ENCODE assay signal across 2 cellular contexts in the genomic region with DNA sequence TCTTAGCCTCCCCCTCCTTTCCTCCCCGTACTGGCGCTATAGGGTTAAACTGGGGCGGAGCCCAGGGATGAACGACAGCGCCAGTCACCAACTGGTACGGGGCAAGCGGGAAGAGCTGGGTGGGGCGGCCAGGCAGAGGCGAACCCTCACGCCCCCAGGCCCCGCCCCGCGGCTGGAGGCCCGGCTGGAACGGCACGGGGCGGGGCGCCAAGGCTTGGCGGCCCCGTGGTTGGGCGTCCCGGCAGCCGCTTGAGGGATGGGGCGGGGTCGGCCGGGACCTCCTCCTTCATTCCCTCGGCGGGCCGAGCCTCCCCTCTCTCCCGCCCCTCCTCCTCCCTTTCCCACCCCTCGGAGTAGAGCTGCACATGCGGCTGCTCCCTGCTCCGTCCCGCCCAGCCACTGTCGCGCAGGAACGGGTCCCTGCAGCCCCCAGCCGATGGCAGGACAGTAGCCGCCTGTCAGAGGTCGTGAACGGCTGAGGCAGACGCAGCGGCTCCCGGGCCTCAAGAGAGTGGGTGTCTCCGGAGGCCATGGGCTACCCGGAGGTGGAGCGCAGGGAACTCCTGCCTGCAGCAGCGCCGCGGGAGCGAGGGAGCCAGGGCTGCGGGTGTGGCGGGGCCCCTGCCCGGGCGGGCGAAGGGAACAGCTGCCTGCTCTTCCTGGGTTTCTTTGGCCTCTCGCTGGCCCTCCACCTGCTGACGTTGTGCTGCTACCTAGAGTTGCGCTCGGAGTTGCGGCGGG.
A peak's percentile ranks its signal among the peaks of the same experiment; 100 is the strongest.
TF ChIP-seq lines count a peak whose summit lies in the region.

Gene EDA (plus strand): TSS at position 335 of the 741 bp plus-strand sequence.

TF ChIP-seq in HCT116, 20 proteins besides CTCF, POLR2A, EP300 and RAD21:
- TF ChIP-seq, protein P1, sequence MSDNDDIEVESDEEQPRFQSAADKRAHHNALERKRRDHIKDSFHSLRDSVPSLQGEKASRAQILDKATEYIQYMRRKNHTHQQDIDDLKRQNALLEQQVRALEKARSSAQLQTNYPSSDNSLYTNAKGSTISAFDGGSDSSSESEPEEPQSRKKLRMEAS (IDR thresholded peaks at IDR 0.05) = no peak
- no peak for TF ChIP-seq CBX3 (IDR thresholded peaks at IDR 0.05; ENCODE audit: low read depth)
- TF ChIP-seq ELF1 (IDR thresholded peaks at IDR 0.05; ENCODE audit: borderline replicate concordance, low read depth) = no peak
- peak; percentile 88 for TF ChIP-seq SP1 (IDR thresholded peaks at IDR 0.05; ENCODE audit: low read depth)
- no peak for TF ChIP-seq EZH2phosphoT487 (IDR thresholded peaks at IDR 0.05; ENCODE audit: borderline replicate concordance)
- TF ChIP-seq CEBPB (IDR thresholded peaks at IDR 0.05; ENCODE audit: low read depth) = no peak

TF ChIP-seq in HepG2, 621 proteins besides CTCF, POLR2A, EP300 and RAD21 (continues in another document):
- TF ChIP-seq NRL (CRISPR knock-in tag; IDR thresholded peaks at IDR 0.05; ENCODE audit: borderline replicate concordance) (no peak), ZNF576 (CRISPR knock-in tag; IDR thresholded peaks at IDR 0.05) (no peak), HMG20A (CRISPR knock-in tag; IDR thresholded peaks at IDR 0.05; ENCODE audit: borderline replicate concordance) (no peak), ZNF431 (CRISPR knock-in tag; IDR thresholded peaks at IDR 0.05; ENCODE audit: borderline replicate concordance, low read depth) (no peak), EHMT2 (IDR thresholded peaks at IDR 0.05; ENCODE audit: borderline replicate concordance, low read depth, low read length) (no peak), TFE3 (CRISPR knock-in tag; IDR thresholded peaks at IDR 0.05) (no peak), FOXO1 (CRISPR knock-in tag; IDR thresholded peaks at IDR 0.05) (no peak), ARNT (IDR thresholded peaks at IDR 0.05) (no peak), ZBTB21 (CRISPR knock-in tag; IDR thresholded peaks at IDR 0.05) (no peak), NR2F2 (IDR thresholded peaks at IDR 0.05; ENCODE audit: borderline replicate concordance, low read depth) (no peak), PHF20 (CRISPR knock-in tag; IDR thresholded peaks at IDR 0.05) (no peak), MYC (CRISPR knock-in tag; IDR thresholded peaks at IDR 0.05; ENCODE audit: borderline replicate concordance) (peak; percentile 49; the same call in 1 of the 2 replicates), ZNF552 (CRISPR knock-in tag; IDR thresholded peaks at IDR 0.05; ENCODE audit: borderline replicate concordance) (no peak), ZSCAN31 (CRISPR knock-in tag; IDR thresholded peaks at IDR 0.05; ENCODE audit: low read depth) (no peak), PHB2 (IDR thresholded peaks at IDR 0.05; ENCODE audit: partially characterized antibody) (no peak), TBX2 (CRISPR knock-in tag; IDR thresholded peaks at IDR 0.05; ENCODE audit: borderline replicate concordance) (no peak), MIXL1 (CRISPR knock-in tag; IDR thresholded peaks at IDR 0.05) (no peak), BORCS8-MEF2B (CRISPR knock-in tag; IDR thresholded peaks at IDR 0.05) (no peak), SAP130 (CRISPR knock-in tag; IDR thresholded peaks at IDR 0.05; ENCODE audit: low read depth) (0 out of 2 replicates have a peak, but pooled peaks have one; percentile 61), GATAD2A (CRISPR knock-in tag; IDR thresholded peaks at IDR 0.05) (no peak), E2F1 (CRISPR knock-in tag; IDR thresholded peaks at IDR 0.05) (no peak), SP1 (IDR thresholded peaks at IDR 0.05) (no peak), SP1 (CRISPR knock-in tag; IDR thresholded peaks at IDR 0.05) (peak; percentile 93), KLF16 (CRISPR knock-in tag; IDR thresholded peaks at IDR 0.05) (peak in 1 of 2 experiments; percentile 18; a peak in 1 of 4 replicates), SOX13 (IDR thresholded peaks at IDR 0.05) (no peak), SOX13 (CRISPR knock-in tag; conservative IDR thresholded peaks at IDR 0.05 in 1 of 2, IDR thresholded peaks at IDR 0.05 in 1 of 2) (no peak), CENPT (CRISPR knock-in tag; IDR thresholded peaks at IDR 0.05; ENCODE audit: low read depth) (no peak), ATF7 (IDR thresholded peaks at IDR 0.05) (no peak), ATF7 (CRISPR knock-in tag; IDR thresholded peaks at IDR 0.05) (no peak), ZNF563 (CRISPR knock-in tag; IDR thresholded peaks at IDR 0.05) (0 out of 2 replicates have a peak, but pooled peaks have one; percentile 12), SMYD3 (CRISPR knock-in tag; IDR thresholded peaks at IDR 0.05) (no peak), PRDM15 (CRISPR knock-in tag; IDR thresholded peaks at IDR 0.05) (no peak), SP4 (CRISPR knock-in tag; IDR thresholded peaks at IDR 0.05) (peak; percentile 96), ZFP36L1 (CRISPR knock-in tag; IDR thresholded peaks at IDR 0.05) (no peak), KDM5B (CRISPR knock-in tag; IDR thresholded peaks at IDR 0.05; ENCODE audit: borderline replicate concordance) (no peak), GTF3A (CRISPR knock-in tag; conservative IDR thresholded peaks at IDR 0.05) (no peak), ZNF224 (CRISPR knock-in tag; IDR thresholded peaks at IDR 0.05) (no peak), RFXAP (CRISPR knock-in tag; IDR thresholded peaks at IDR 0.05; ENCODE audit: borderline replicate concordance) (no peak), IRX3 (CRISPR knock-in tag; IDR thresholded peaks at IDR 0.05; ENCODE audit: borderline replicate concordance, low read depth) (no peak), PBX2 (CRISPR knock-in tag; IDR thresholded peaks at IDR 0.05) (peak; percentile 87), KLF12 (CRISPR knock-in tag; IDR thresholded peaks at IDR 0.05; ENCODE audit: borderline replicate concordance) (no peak), AGO2 (optimal IDR thresholded peaks at IDR 0.05; ENCODE audit: low read depth, low read length) (no peak), EZH2 (conservative IDR thresholded peaks at IDR 0.05; ENCODE audit: low read depth, low read length) (no peak), RORA (CRISPR knock-in tag; IDR thresholded peaks at IDR 0.05) (no peak), NFRKB (IDR thresholded peaks at IDR 0.05) (no peak), DMTF1 (CRISPR knock-in tag; IDR thresholded peaks at IDR 0.05) (no peak), ZNF567 (CRISPR knock-in tag; IDR thresholded peaks at IDR 0.05; ENCODE audit: borderline replicate concordance) (no peak), ARNTL (CRISPR knock-in tag; IDR thresholded peaks at IDR 0.05) (no peak; the same call in 1 of the 2 replicates)
- TF ChIP-seq, protein P2, sequence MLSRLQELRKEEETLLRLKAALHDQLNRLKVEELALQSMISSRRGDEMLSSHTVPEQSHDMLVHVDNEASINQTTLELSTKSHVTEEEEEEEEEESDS (CRISPR knock-in tag; IDR thresholded peaks at IDR 0.05; ENCODE audit: borderline replicate concordance) = no peak
- TF ChIP-seq, protein P3, sequence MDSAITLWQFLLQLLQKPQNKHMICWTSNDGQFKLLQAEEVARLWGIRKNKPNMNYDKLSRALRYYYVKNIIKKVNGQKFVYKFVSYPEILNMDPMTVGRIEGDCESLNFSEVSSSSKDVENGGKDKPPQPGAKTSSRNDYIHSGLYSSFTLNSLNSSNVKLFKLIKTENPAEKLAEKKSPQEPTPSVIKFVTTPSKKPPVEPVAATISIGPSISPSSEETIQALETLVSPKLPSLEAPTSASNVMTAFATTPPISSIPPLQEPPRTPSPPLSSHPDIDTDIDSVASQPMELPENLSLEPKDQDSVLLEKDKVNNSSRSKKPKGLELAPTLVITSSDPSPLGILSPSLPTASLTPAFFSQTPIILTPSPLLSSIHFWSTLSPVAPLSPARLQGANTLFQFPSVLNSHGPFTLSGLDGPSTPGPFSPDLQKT (CRISPR knock-in tag; IDR thresholded peaks at IDR 0.05; ENCODE audit: borderline replicate concordance) = no peak
- TF ChIP-seq, protein P4, sequence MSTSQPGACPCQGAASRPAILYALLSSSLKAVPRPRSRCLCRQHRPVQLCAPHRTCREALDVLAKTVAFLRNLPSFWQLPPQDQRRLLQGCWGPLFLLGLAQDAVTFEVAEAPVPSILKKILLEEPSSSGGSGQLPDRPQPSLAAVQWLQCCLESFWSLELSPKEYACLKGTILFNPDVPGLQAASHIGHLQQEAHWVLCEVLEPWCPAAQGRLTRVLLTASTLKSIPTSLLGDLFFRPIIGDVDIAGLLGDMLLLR (CRISPR knock-in tag; IDR thresholded peaks at IDR 0.05) = no peak
- TF ChIP-seq, protein P5, sequence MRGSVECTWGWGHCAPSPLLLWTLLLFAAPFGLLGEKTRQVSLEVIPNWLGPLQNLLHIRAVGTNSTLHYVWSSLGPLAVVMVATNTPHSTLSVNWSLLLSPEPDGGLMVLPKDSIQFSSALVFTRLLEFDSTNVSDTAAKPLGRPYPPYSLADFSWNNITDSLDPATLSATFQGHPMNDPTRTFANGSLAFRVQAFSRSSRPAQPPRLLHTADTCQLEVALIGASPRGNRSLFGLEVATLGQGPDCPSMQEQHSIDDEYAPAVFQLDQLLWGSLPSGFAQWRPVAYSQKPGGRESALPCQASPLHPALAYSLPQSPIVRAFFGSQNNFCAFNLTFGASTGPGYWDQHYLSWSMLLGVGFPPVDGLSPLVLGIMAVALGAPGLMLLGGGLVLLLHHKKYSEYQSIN (CRISPR knock-in tag; IDR thresholded peaks at IDR 0.05; ENCODE audit: borderline replicate concordance) = no peak
